1 cellular context compared by ENCODE assay signal in genomic region chr12:26948309-26948708, GRCh38.
TF ChIP-seq lines count a peak whose summit lies in the region.

No MANE protein-coding gene starts in this region.

TF ChIP-seq in K562, 482 proteins besides CTCF, POLR2A, EP300 and RAD21:
- 0 out of 2 replicates have a peak, but pooled peaks have one; percentile 56 for TF ChIP-seq ATF3 (IDR thresholded peaks at IDR 0.05)
- no peak for TF ChIP-seq ATF3 (CRISPR knock-in tag; conservative IDR thresholded peaks at IDR 0.05)
- TF ChIP-seq SREBF2 (CRISPR knock-in tag; IDR thresholded peaks at IDR 0.05), result no peak
- peak; percentile 47 for TF ChIP-seq RBM25 (IDR thresholded peaks at IDR 0.05; ENCODE audit: low read depth, low read length, severe bottlenecking)
